Comparison of ENCODE assay signal across 23 cellular contexts in genomic region chr3:72260590-72260914, GRCh38.
DNase-seq lines count a peak whose midpoint lies in the region; ATAC-seq and TF ChIP-seq lines count a peak whose summit lies in the region.
"Had no signal": no experiment of that assay in that cellular context is flagged by ENCODE, and none has a peak within 500 bp of the region (broad histone marks: within the 10 kb centered on the region; RNA-seq: fewer than 3 reads in every experiment).

No MANE protein-coding gene starts in this region.

- H3K27ac Mint-ChIP-seq in activated CD4-positive, alpha-beta T cell treated with anti-CD3 and anti-CD28 coated beads for 36 hours: peak overlapping the region; percentile 62
- H3K27ac Mint-ChIP-seq in activated naive CD8-positive, alpha-beta T cell treated with anti-CD3 and anti-CD28 coated beads, Interleukin-2, amount 50 U/mL, for 24 hours: peak overlapping the region; percentile 83
- no peak overlapping the region for H3K27ac Mint-ChIP-seq in effector memory CD8-positive, alpha-beta T cell
- H3K27ac Mint-ChIP-seq: CD4-positive, alpha-beta T cell had no signal

- CTCF ChIA-PET in activated CD4-positive, alpha-beta T cell treated with anti-CD3 and anti-CD28 coated beads for 36 hours (lab: Charles Lee): interaction anchor here (0.6 to 1.0 kb wide), 3 partner anchors 9 to 68 kb away, joined by 3 read pairs; no protein-coding TSS in a partner anchor

- peaks cover 12% of the 10 kb centered on the region for H3K9me3 Mint-ChIP-seq in activated CD4-positive, alpha-beta T cell treated with anti-CD3 and anti-CD28 coated beads for 36 hours (ENCODE audit: low read depth)
- H3K9me3 Mint-ChIP-seq in activated naive CD8-positive, alpha-beta T cell treated with anti-CD3 and anti-CD28 coated beads, Interleukin-2, amount 50 U/mL, for 24 hours: peaks cover 7% of the 10 kb centered on the region
- H3K9me3 Mint-ChIP-seq in effector memory CD8-positive, alpha-beta T cell: no peaks in the 10 kb centered on the region
- H3K9me3 Mint-ChIP-seq: CD4-positive, alpha-beta T cell had no signal

- H3K4me1 Mint-ChIP-seq in activated CD4-positive, alpha-beta T cell treated with anti-CD3 and anti-CD28 coated beads for 36 hours: peaks cover 51% of the 10 kb centered on the region
- peaks cover 53% of the 10 kb centered on the region for H3K4me1 Mint-ChIP-seq in activated naive CD8-positive, alpha-beta T cell treated with anti-CD3 and anti-CD28 coated beads, Interleukin-2, amount 50 U/mL, for 24 hours
- H3K4me1 Mint-ChIP-seq in effector memory CD8-positive, alpha-beta T cell (ENCODE audit: low read depth in 2 of 2): peaks cover 0 to 9% of the 10 kb centered on the region in 2 donors

- no peaks in the 10 kb centered on the region for H3K9me3 ChIP-seq in BE2C
- H3K9me3 ChIP-seq: SK-N-SH had no signal

- H3K36me3 Mint-ChIP-seq in activated CD4-positive, alpha-beta T cell treated with anti-CD3 and anti-CD28 coated beads for 36 hours (ENCODE audit: low read depth): peaks cover 12% of the 10 kb centered on the region
- peaks cover 3% of the 10 kb centered on the region for H3K36me3 Mint-ChIP-seq in activated naive CD8-positive, alpha-beta T cell treated with anti-CD3 and anti-CD28 coated beads, Interleukin-2, amount 50 U/mL, for 24 hours (ENCODE audit: low read depth)
- no peaks in the 10 kb centered on the region for H3K36me3 Mint-ChIP-seq in effector memory CD8-positive, alpha-beta T cell (ENCODE audit: insufficient read depth)

- H3K4me3 ChIP-seq in BE2C (ENCODE audit: low read depth, low read length): no peak overlapping the region

- intact Hi-C loops in activated CD4-positive, alpha-beta T cell treated with anti-CD3 and anti-CD28 coated beads for 36 hours (cut with DNase I, micrococcal nuclease): loop anchor here (1.0 to 10.0 kb wide), 10 partner anchors 73 to 554 kb away; partner anchors contain the start of gene EIF4E3 (in 1 of the 2)

- no peak overlapping the region for H3K4me3 Mint-ChIP-seq in activated CD4-positive, alpha-beta T cell treated with anti-CD3 and anti-CD28 coated beads for 36 hours
- H3K4me3 Mint-ChIP-seq in activated naive CD8-positive, alpha-beta T cell treated with anti-CD3 and anti-CD28 coated beads, Interleukin-2, amount 50 U/mL, for 24 hours: no peak overlapping the region
- no peak overlapping the region for H3K4me3 Mint-ChIP-seq in effector memory CD8-positive, alpha-beta T cell
- H3K4me3 Mint-ChIP-seq: CD4-positive, alpha-beta T cell had no signal

- POLR2A ChIA-PET in activated CD4-positive, alpha-beta T cell treated with anti-CD3 and anti-CD28 coated beads for 36 hours (lab: Charles Lee): interaction anchor here (0.6 to 0.8 kb wide), 2 partner anchors 76 to 115 kb away, joined by 3 read pairs; no protein-coding TSS in a partner anchor

- no peaks in the 10 kb centered on the region for H3K27me3 ChIP-seq in BE2C

- ATAC-seq in activated CD4-positive, alpha-beta T cell treated with anti-CD3 and anti-CD28 coated beads for 36 hours: no peak
- peak; percentile 2 for ATAC-seq in HG02885 (IDR thresholded peaks at IDR 0.05; ENCODE audit: poor library complexity, unreplicated experiment)
- ATAC-seq in activated naive CD8-positive, alpha-beta T cell treated with anti-CD3 and anti-CD28 coated beads, Interleukin-2, amount 50 U/mL, for 24 hours: no peak
- ATAC-seq in effector memory CD8-positive, alpha-beta T cell (replicated peaks): no peak
- no peak for ATAC-seq in HG03108 (IDR thresholded peaks at IDR 0.05; ENCODE audit: unreplicated experiment)
- ATAC-seq: PC-3 had no signal

- peaks cover 20% of the 10 kb centered on the region for H3K4me1 ChIP-seq in BE2C

- H3K36me3 ChIP-seq in BE2C: no peaks in the 10 kb centered on the region

- peaks cover 2% of the 10 kb centered on the region for H3K27me3 Mint-ChIP-seq in activated CD4-positive, alpha-beta T cell treated with anti-CD3 and anti-CD28 coated beads for 36 hours
- H3K27me3 Mint-ChIP-seq in activated naive CD8-positive, alpha-beta T cell treated with anti-CD3 and anti-CD28 coated beads, Interleukin-2, amount 50 U/mL, for 24 hours: peaks cover 7% of the 10 kb centered on the region
- H3K27me3 Mint-ChIP-seq in effector memory CD8-positive, alpha-beta T cell: peaks cover 22 to 47% of the 10 kb centered on the region in 2 donors
- H3K27me3 Mint-ChIP-seq: CD4-positive, alpha-beta T cell had no signal

- no peak for TF ChIP-seq CTCF in BE2C (IDR thresholded peaks at IDR 0.05; ENCODE audit: low read depth, low read length)

- DNase-seq in activated CD4-positive, alpha-beta T cell treated with anti-CD3 and anti-CD28 coated beads for 36 hours: no peak
- DNase-seq in activated CD4-positive, alpha-beta T cell treated with anti-CD3 and anti-CD28 coated beads for 4 hours: no peak
- DNase-seq in BE2C: peak; percentile 25
- DNase-seq in activated naive CD8-positive, alpha-beta T cell treated with anti-CD3 and anti-CD28 coated beads, Interleukin-2, amount 50 U/mL, for 24 hours: no peak
- no peak for DNase-seq in effector memory CD8-positive, alpha-beta T cell
- DNase-seq in activated CD4-positive, CD25-positive, alpha-beta regulatory T cell treated with anti-CD3 and anti-CD28 coated beads, Interleukin-2, amount 50 U/mL, for 72 hours: no peak
- DNase-seq: 8988T; ACHN; CD4-positive, alpha-beta T cell; COR-L47; GF-D8; NCI-H1092; NCI-H1417 treated with DMSO at 0.1 percent for 48 hours; NCI-H1694 treated with DMSO at 0.1 percent for 48 hours; NCI-H2081; NCI-H2171; NCI-H226; NCI-H510A; NK-92 treated with Interleukin-12 subunit alpha and Interleukin-12 subunit beta, amount 100 ng/mL, for 24 hours; PC-3; SK-N-SH had no signal

Comparison
In these comparisons a context has a peak if more than half of its experiments do, and no peak if none do; other contexts are left out.
1. H3K27ac Mint-ChIP-seq: peak in activated CD4-positive, alpha-beta T cell treated with anti-CD3 and anti-CD28 coated beads for 36 hours (single experiment) and activated naive CD8-positive, alpha-beta T cell treated with anti-CD3 and anti-CD28 coated beads, Interleukin-2, amount 50 U/mL, for 24 hours (single experiment); none in effector memory CD8-positive, alpha-beta T cell (0 of 2).